8 cellular contexts compared by ENCODE assay signal in the genomic region with DNA sequence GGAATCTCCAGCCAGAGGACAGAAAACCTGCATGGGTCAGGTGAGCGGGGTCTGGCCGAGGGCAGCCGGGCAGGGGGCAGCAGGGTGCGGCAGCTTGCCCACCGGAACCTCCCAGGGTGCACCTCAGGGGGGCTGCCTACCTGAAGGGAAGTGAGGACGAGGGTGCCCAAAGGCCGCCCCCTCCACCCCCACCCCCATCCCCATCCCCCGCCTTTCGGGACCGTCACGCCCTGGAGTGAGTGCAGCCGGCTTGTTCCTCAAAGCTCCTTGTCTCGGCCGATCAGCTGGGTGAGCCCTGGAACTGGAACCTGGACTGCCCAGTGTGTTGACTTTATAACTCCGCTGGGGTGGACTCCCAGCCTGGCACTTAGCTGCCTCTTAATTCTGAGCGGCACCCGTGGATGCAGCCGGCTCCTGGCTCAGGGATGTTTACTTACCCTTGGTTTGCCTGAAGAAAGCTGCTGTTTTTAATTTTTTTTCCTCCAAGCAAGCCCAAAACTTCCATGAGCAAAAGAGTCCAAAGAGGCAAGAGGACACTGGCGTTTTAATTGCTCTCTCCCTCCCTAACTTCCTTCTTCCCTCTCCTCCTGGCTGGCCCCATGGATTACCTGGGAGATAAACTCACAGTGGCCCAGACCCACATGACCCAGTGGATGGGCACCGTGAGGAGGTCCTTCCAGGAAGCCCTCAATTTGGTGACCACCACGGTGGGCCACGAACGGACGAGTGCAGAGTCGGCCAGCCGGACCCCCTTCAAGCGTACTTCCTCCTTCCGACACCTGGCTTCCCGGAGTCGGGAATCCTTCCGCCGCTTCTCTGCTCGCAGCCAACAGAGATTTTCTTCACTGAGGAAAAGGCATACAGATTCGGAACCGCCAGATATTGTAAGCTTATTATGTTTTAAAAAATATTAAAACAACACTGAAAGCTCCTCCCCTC.
DNase-seq lines count a peak whose midpoint lies in the region; ATAC-seq, FAIRE-seq and TF ChIP-seq lines count a peak whose summit lies in the region.

No MANE protein-coding gene starts in this region.

- DNase-seq in RWPE2 (ENCODE audit: low spot score) (no peak), fibroblast of pulmonary artery (ENCODE audit: low read depth) (no peak), RCC 7860 (ENCODE audit: low spot score) (no peak), NCI-H128 (lab: John Stamatoyannopoulos, UW; ENCODE audit: unreplicated experiment) (no peak), HCEC 1CT (no peak)
- no peak for DNase-seq in stimulated activated CD4-positive, alpha-beta T cell treated with anti-CD3 and anti-CD28 coated beads, Interleukin-4, amount 100 ng/mL, for 4 hours

- no peaks in the 10 kb centered on the region for H3K9me2 ChIP-seq in neural cell (ENCODE audit: insufficient read depth, low read length)

- peak overlapping the region; percentile 25 for H3K4me3 ChIP-seq in RWPE2 (ENCODE audit: severe bottlenecking)
- peak overlapping the region; percentile 65 for H3K4me3 ChIP-seq in fibroblast of pulmonary artery (replicated peaks; ENCODE audit: low read depth, low read length)
- peak overlapping the region; percentile 73 for H3K4me3 ChIP-seq in neural cell (ENCODE audit: low read length)

- no peaks in the 10 kb centered on the region for H3F3A ChIP-seq in neural cell (ENCODE audit: insufficient read depth, low read length, poor library complexity, severe bottlenecking)

- H3K4me2 ChIP-seq in neural cell (ENCODE audit: low read length): peak overlapping the region; percentile 94

- FAIRE-seq in RCC 7860 (lab: Jason Lieb, UNC): no peak

- peaks cover 37% of the 10 kb centered on the region for H3K4me1 ChIP-seq in RWPE2 (ENCODE audit: insufficient read depth, poor library complexity, severe bottlenecking)

- H3K9me3 ChIP-seq in RWPE2 (ENCODE audit: severe bottlenecking): no peaks in the 10 kb centered on the region
- H3K9me3 ChIP-seq in neural cell (ENCODE audit: low read length): no peaks in the 10 kb centered on the region

- H2AFZ ChIP-seq in neural cell (ENCODE audit: low read depth, low read length): peak overlapping the region; percentile 52

- H3K36me3 ChIP-seq in RWPE2 (ENCODE audit: low read depth) (peaks cover 9% of the 10 kb centered on the region; the same call in 1 of the 2 replicates), neural cell (ENCODE audit: insufficient read depth, low read length) (no peaks in the 10 kb centered on the region)

- no peak for TF ChIP-seq EP300 in neural cell (conservative IDR thresholded peaks at IDR 0.05; ENCODE audit: poor library complexity, severe bottlenecking)

- TF ChIP-seq RAD21 in neural cell (conservative IDR thresholded peaks at IDR 0.05): no peak

- H3K27ac ChIP-seq in RWPE2 (ENCODE audit: poor library complexity, severe bottlenecking): peak overlapping the region; percentile 78
- H3K27ac ChIP-seq in neural cell (ENCODE audit: low read length): peak overlapping the region; percentile 83

- no peaks in the 10 kb centered on the region for H3K27me3 ChIP-seq in RWPE2 (ENCODE audit: insufficient read depth, poor library complexity, severe bottlenecking)
- no peaks in the 10 kb centered on the region for H3K27me3 ChIP-seq in neural cell (ENCODE audit: insufficient read depth, low read depth, low read length)

- TF ChIP-seq CTCF in RWPE2 (IDR thresholded peaks at IDR 0.05; ENCODE audit: poor library complexity, severe bottlenecking) (no peak), fibroblast of pulmonary artery (IDR thresholded peaks at IDR 0.05; ENCODE audit: low read length, missing control alignments) (no peak), neural cell (IDR thresholded peaks at IDR 0.05; ENCODE audit: poor library complexity, severe bottlenecking) (no peak)

- peak; percentile 16 for ATAC-seq in GM18511 (IDR thresholded peaks at IDR 0.05; ENCODE audit: unreplicated experiment)
- ATAC-seq in RWPE2 (ENCODE audit: low read depth): no peak

- H3K9ac ChIP-seq in neural cell (ENCODE audit: low read length): peak overlapping the region; percentile 84

- no peaks in the 10 kb centered on the region for H4K20me1 ChIP-seq in neural cell (ENCODE audit: insufficient read depth)

- no peaks in the 10 kb centered on the region for H3K79me2 ChIP-seq in neural cell (replicated peaks; ENCODE audit: insufficient read depth, low read length)

TF ChIP-seq in neural cell, 6 proteins besides CTCF, POLR2A, EP300 and RAD21:
- TF ChIP-seq REST (IDR thresholded peaks at IDR 0.05; ENCODE audit: borderline replicate concordance) (peak; percentile 41), POLR2AphosphoS5 (IDR thresholded peaks at IDR 0.05) (no peak)
TF ChIP-seq in neural cell: peak in this region for 1.
